11 cellular contexts compared by ENCODE assay signal in the genomic region with DNA sequence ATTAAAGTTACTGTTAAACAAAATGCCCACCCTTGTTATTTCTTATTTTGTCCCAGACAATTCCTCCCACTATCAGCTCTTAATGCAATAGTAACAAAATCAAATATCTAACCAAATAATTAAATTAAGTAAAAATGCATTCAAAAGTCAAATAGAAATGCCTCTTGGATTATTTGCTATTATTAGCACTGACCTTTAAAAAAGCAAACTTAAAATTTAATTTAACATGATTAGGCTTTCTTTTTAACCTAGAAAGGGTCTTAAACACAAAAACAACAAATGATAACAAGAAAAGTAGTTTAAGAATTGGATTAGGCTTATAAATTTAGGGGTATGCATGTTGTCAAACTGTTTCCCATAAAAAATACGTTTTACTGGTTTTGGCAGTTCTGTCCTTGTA.
"Had no signal": no experiment of that assay in that cellular context is flagged by ENCODE, and none has a peak within 500 bp of the region (broad histone marks: within the 10 kb centered on the region; RNA-seq: fewer than 3 reads in every experiment).

No MANE protein-coding gene starts in this region.

- H3K4me3 ChIP-seq: GM23248, HAP-1 had no signal

- FAIRE-seq: HepG2 had no signal

- H3K9ac ChIP-seq: GM23248, KMS-11 had no signal

- H3K4me2 ChIP-seq: KMS-11 had no signal

- H3K9me3 ChIP-seq: HAP-1 had no signal

- H3K27ac Mint-ChIP-seq: HFFc6, IgD-negative memory B cell had no signal

- H3K4me1 ChIP-seq: HAP-1 had no signal

- H3K36me3 ChIP-seq: HAP-1 had no signal

- ATAC-seq: HCT116, HepG2 had no signal

- H3K9me3 Mint-ChIP-seq: HFFc6, IgD-negative memory B cell had no signal

- DNase-seq: GM23248, GOT3, H7, HFFc6, KBM-7 had no signal

- H3K27ac ChIP-seq: GM23248, HL-60, KMS-11 had no signal

- H3K4me1 Mint-ChIP-seq: IgD-negative memory B cell had no signal

- H3K27me3 Mint-ChIP-seq: IgD-negative memory B cell had no signal

- H3K4me3 Mint-ChIP-seq: HFFc6, IgD-negative memory B cell had no signal
